1 cellular context compared by ENCODE assay signal in genomic region chr15:62877276-62877857, GRCh38.
TF ChIP-seq lines count a peak whose summit lies in the region.

No MANE protein-coding gene starts in this region.

TF ChIP-seq in GM23338, 12 proteins besides CTCF, POLR2A, EP300 and RAD21 (continued from another document):
- TF ChIP-seq ZNF462 (CRISPR knock-in tag; IDR thresholded peaks at IDR 0.05): no peak
- TF ChIP-seq REST (IDR thresholded peaks at IDR 0.05; ENCODE audit: unreplicated experiment): no peak
- no peak for TF ChIP-seq ZNF331 (CRISPR knock-in tag; IDR thresholded peaks at IDR 0.05; ENCODE audit: low read depth)
- no peak for TF ChIP-seq ETS1 (IDR thresholded peaks at IDR 0.05)
- TF ChIP-seq JUNB (IDR thresholded peaks at IDR 0.05; ENCODE audit: unreplicated experiment): no peak
- no peak for TF ChIP-seq EZH2 (IDR thresholded peaks at IDR 0.05; ENCODE audit: low read depth, unreplicated experiment)
